16 cellular contexts compared by ENCODE assay signal in genomic region chr17:36532435-36532975, GRCh38. TPM values are rescaled to one million over a fixed set of nuclear protein-coding genes. Genes with fewer than 3 reads are reported as not detected.
DNase-seq lines count a peak whose midpoint lies in the region; ATAC-seq, FAIRE-seq and TF ChIP-seq lines count a peak whose summit lies in the region.
"Had no signal": no experiment of that assay in that cellular context is flagged by ENCODE, and none has a peak within 500 bp of the region (broad histone marks: within the 10 kb centered on the region; RNA-seq: fewer than 3 reads in every experiment).

No MANE protein-coding gene starts in this region.

- H3K4me1 ChIP-seq in keratinocyte (ENCODE audit: control insufficient read depth, extremely low read depth, insufficient read depth, low read length) (peaks cover 47% of the 10 kb centered on the region), tibial nerve (peaks cover 0 to 19% (median 8%) of the 10 kb centered on the region in 4 donors)

- peaks cover 17 to 37% of the 10 kb centered on the region in 2 experiments for H3K36me3 ChIP-seq in keratinocyte (ENCODE audit: control insufficient read depth in 2 of 2, extremely low read depth in 1 of 2, insufficient read depth in 2 of 2, low read length in 2 of 2)
- peaks cover 0 to 63% (median 4%) of the 10 kb centered on the region in 3 donors for H3K36me3 ChIP-seq in tibial nerve

- peak overlapping the region in 1 of 3 experiments; percentile 79 for H3K4me3 ChIP-seq in keratinocyte (ENCODE audit: control insufficient read depth in 2 of 3, extremely low read depth in 1 of 3, insufficient read depth in 2 of 3, low read depth in 1 of 3, low read length in 3 of 3)
- H3K4me3 ChIP-seq in tibial nerve, result no peak overlapping the region

- H3K27me3 Mint-ChIP-seq in Calu3 (ENCODE audit: unreplicated experiment), result no peaks in the 10 kb centered on the region
- no peaks in the 10 kb centered on the region for H3K27me3 Mint-ChIP-seq in activated T-helper 1 cell treated with anti-CD3 and anti-CD28 coated beads, Interleukin-12 subunit alpha, Interleukin-12 subunit beta, Interleukin-2, Interleukin-4 antibody, amounts not matched to agents 30 ng/mL and 10 ng/mL and 1 ng/mL, durations not matched to agents 14 hours and 24 hours and 36 hours (ENCODE audit: insufficient read depth)
- H3K27me3 Mint-ChIP-seq: activated B cell treated with CpG ODN at 0.5 μM for 24 hours; central memory CD8-positive, alpha-beta T cell had no signal

- peak overlapping the region; percentile 2 for H3K4me3 Mint-ChIP-seq in Calu3 (ENCODE audit: low read depth, unreplicated experiment)
- H3K4me3 Mint-ChIP-seq in activated T-helper 1 cell treated with anti-CD3 and anti-CD28 coated beads, Interleukin-12 subunit alpha, Interleukin-12 subunit beta, Interleukin-2, Interleukin-4 antibody, amounts not matched to agents 30 ng/mL and 10 ng/mL and 1 ng/mL, durations not matched to agents 14 hours and 24 hours and 36 hours, result peak overlapping the region; percentile 68

- H3K79me2 ChIP-seq in keratinocyte (ENCODE audit: control insufficient read depth, insufficient read depth, low read length), result peaks cover 28% of the 10 kb centered on the region

- no peak for TF ChIP-seq POLR2A in tibial nerve (IDR thresholded peaks at IDR 0.05)

- no peaks in the 10 kb centered on the region for H4K20me1 ChIP-seq in keratinocyte (ENCODE audit: control insufficient read depth, extremely low read depth, insufficient read depth, low read length)

- 93 to 94% methylated on average over 2 of the region's 2 CpGs for WGBS in tibial nerve, 2 donors

- ATAC-seq in HG03460 (IDR thresholded peaks at IDR 0.05; ENCODE audit: unreplicated experiment), result no peak
- ATAC-seq in GM19397 (IDR thresholded peaks at IDR 0.05; ENCODE audit: unreplicated experiment), result no peak
- no peak for ATAC-seq in GM18519 (IDR thresholded peaks at IDR 0.05; ENCODE audit: low FRiP score, unreplicated experiment)
- ATAC-seq: SK-N-SH treated with all-trans-retinoic acid at 6 μM for 48 hours had no signal

- H3K4me1 Mint-ChIP-seq in Calu3 (ENCODE audit: low read depth, unreplicated experiment), result peaks cover 23% of the 10 kb centered on the region
- H3K4me1 Mint-ChIP-seq in activated T-helper 1 cell treated with anti-CD3 and anti-CD28 coated beads, Interleukin-12 subunit alpha, Interleukin-12 subunit beta, Interleukin-2, Interleukin-4 antibody, amounts not matched to agents 30 ng/mL and 10 ng/mL and 1 ng/mL, durations not matched to agents 14 hours and 24 hours and 36 hours (ENCODE audit: low read depth), result peaks cover 41% of the 10 kb centered on the region

- H3K27ac Mint-ChIP-seq in Calu3 (ENCODE audit: unreplicated experiment), result peak overlapping the region; percentile 55
- peak overlapping the region; percentile 66 for H3K27ac Mint-ChIP-seq in activated T-helper 1 cell treated with anti-CD3 and anti-CD28 coated beads, Interleukin-12 subunit alpha, Interleukin-12 subunit beta, Interleukin-2, Interleukin-4 antibody, amounts not matched to agents 30 ng/mL and 10 ng/mL and 1 ng/mL, durations not matched to agents 14 hours and 24 hours and 36 hours
- H3K27ac Mint-ChIP-seq: activated B cell treated with CpG ODN at 0.5 μM for 24 hours had no signal

- intact Hi-C loops in Calu3 (cut with micrococcal nuclease; ENCODE audit: unreplicated experiment), result no loop called here
- intact Hi-C loops in activated T-helper 1 cell treated with anti-CD3 and anti-CD28 coated beads, Interleukin-12 subunit alpha, Interleukin-12 subunit beta, Interleukin-2, Interleukin-4 antibody, amounts not matched to agents 30 ng/mL and 10 ng/mL and 1 ng/mL, durations not matched to agents 14 hours and 24 hours and 36 hours (cut with micrococcal nuclease), result loop anchor here (10.0 kb wide), 1 partner anchor 412 kb away; the partner anchor contains the start of gene AATF

- peaks cover 8% of the 10 kb centered on the region for H3K9me1 ChIP-seq in keratinocyte (ENCODE audit: control insufficient read depth, extremely low read depth, insufficient read depth, low read length)

- peak overlapping the region; percentile 99 for H3K9ac ChIP-seq in keratinocyte (ENCODE audit: control insufficient read depth, extremely low read depth, insufficient read depth, low read length)

- no peak overlapping the region for H2AFZ ChIP-seq in keratinocyte (ENCODE audit: control insufficient read depth, low read length)

- H3K27ac ChIP-seq in C4-2B (peak overlapping the region; percentile 95; the same call in 1 of the 2 replicates), keratinocyte (ENCODE audit: control insufficient read depth, insufficient read depth, low read length) (peak overlapping the region; percentile 99), tibial nerve (no peak overlapping the region)

- no peak for FAIRE-seq in keratinocyte (lab: Jason Lieb, UNC)
- FAIRE-seq: kidney had no signal

- TF ChIP-seq CTCF in C4-2B (conservative IDR thresholded peaks at IDR 0.05) (no peak), Calu3 (IDR thresholded peaks at IDR 0.05; ENCODE audit: unreplicated experiment) (no peak), keratinocyte (optimal IDR thresholded peaks at IDR 0.05 in 1 of 3, IDR thresholded peaks at IDR 0.05 in 1 of 3, conservative IDR thresholded peaks at IDR 0.05 in 1 of 3; ENCODE audit: extremely low read depth in 1 of 3, insufficient read depth in 2 of 3, low read length in 3 of 3) (no peak), tibial nerve (IDR thresholded peaks at IDR 0.05) (no peak)

- dilution Hi-C loops in keratinocyte (cut with MboI; ENCODE audit: extremely low pct_ligation_motif_present, low sequenced_read_pairs), result no loop called here

- no peak for DNase-seq in Calu3
- no peak for DNase-seq in activated T-helper 1 cell treated with anti-CD3 and anti-CD28 coated beads, Interleukin-12 subunit alpha, Interleukin-12 subunit beta, Interleukin-2, Interleukin-4 antibody, amounts not matched to agents 30 ng/mL and 10 ng/mL and 1 ng/mL, durations not matched to agents 14 hours and 24 hours and 36 hours (ENCODE audit: low spot score)
- DNase-seq in keratinocyte (ENCODE audit: low read depth, low spot score), result no peak
- DNase-seq in tibial nerve (ENCODE audit: low spot score in 2 of 2), result no peak
- DNase-seq: activated B cell treated with CpG ODN at 0.5 μM for 24 hours; GDM1; GOT3; kidney; NCI-H1105 treated with DMSO at 0.1 percent for 48 hours; stimulated activated CD4-positive, alpha-beta T cell treated with anti-CD3 and anti-CD28 coated beads, Interleukin-2, amount 100 ng/mL, for 24 hours had no signal

- H3K9me3 Mint-ChIP-seq in Calu3 (ENCODE audit: low read depth, unreplicated experiment), result no peaks in the 10 kb centered on the region
- H3K9me3 Mint-ChIP-seq in activated T-helper 1 cell treated with anti-CD3 and anti-CD28 coated beads, Interleukin-12 subunit alpha, Interleukin-12 subunit beta, Interleukin-2, Interleukin-4 antibody, amounts not matched to agents 30 ng/mL and 10 ng/mL and 1 ng/mL, durations not matched to agents 14 hours and 24 hours and 36 hours, result no peaks in the 10 kb centered on the region
- H3K9me3 Mint-ChIP-seq: activated B cell treated with CpG ODN at 0.5 μM for 24 hours; central memory CD8-positive, alpha-beta T cell had no signal

- H3K9me3 ChIP-seq in keratinocyte (ENCODE audit: control insufficient read depth, low read depth, low read length) (no peaks in the 10 kb centered on the region), tibial nerve (no peaks in the 10 kb centered on the region)

- CTCF ChIA-PET in Calu3 (lab: Charles Lee), result interaction anchor here (0.7 kb wide), 1 partner anchor 13 kb away, joined by 6 read pairs; the partner anchor contains the start of gene GGNBP2

- no peak for TF ChIP-seq EP300 in tibial nerve (IDR thresholded peaks at IDR 0.05)

- no TSS peak for BruUV-seq in Calu3 (replicated peaks; lab: Mats Ljungman, UMichigan)

- H3K4me2 ChIP-seq in keratinocyte (ENCODE audit: control insufficient read depth, extremely low read depth, insufficient read depth, low read depth, low read length), result peak overlapping the region; percentile 82

- H3K27me3 ChIP-seq in keratinocyte (ENCODE audit: control insufficient read depth, extremely low read depth, insufficient read depth, low read length) (no peaks in the 10 kb centered on the region), tibial nerve (no peaks in the 10 kb centered on the region)

- peaks cover 90% of the 10 kb centered on the region for H3K36me3 Mint-ChIP-seq in Calu3 (ENCODE audit: insufficient read depth, unreplicated experiment)
- H3K36me3 Mint-ChIP-seq in activated T-helper 1 cell treated with anti-CD3 and anti-CD28 coated beads, Interleukin-12 subunit alpha, Interleukin-12 subunit beta, Interleukin-2, Interleukin-4 antibody, amounts not matched to agents 30 ng/mL and 10 ng/mL and 1 ng/mL, durations not matched to agents 14 hours and 24 hours and 36 hours (ENCODE audit: low read depth), result peaks cover 32% of the 10 kb centered on the region

RNA-seq across cellular contexts. Expression of gene MYO19, which starts 2.2 kb away (rescaled TPM):
- total RNA-seq in Calu3 (2022), result 155 and 156 TPM in 2 replicates
- 159 and 165 TPM in 2 replicates for total RNA-seq in activated T-helper 1 cell treated with anti-CD3 and anti-CD28 coated beads, Interleukin-12 subunit alpha, Interleukin-12 subunit beta, Interleukin-2, Interleukin-4 antibody, amounts not matched to agents 30 ng/mL and 10 ng/mL and 1 ng/mL, durations not matched to agents 14 hours and 24 hours and 36 hours
- 47.9 to 59.4 TPM (median 49.7 TPM) in 3 replicates for polyA plus RNA-seq in keratinocyte
- 20.4 TPM for polyA plus RNA-seq in keratinocyte (2011; ENCODE audit: low read depth)
- polyA plus RNA-seq in keratinocyte (2011; cell fraction: cytosol; rRNA removed), result 26.0 and 26.5 TPM in 2 replicates
- polyA plus RNA-seq in keratinocyte (2011; cell fraction: nucleus; rRNA removed), result 152 and 177 TPM in 2 replicates
- polyA plus RNA-seq in keratinocyte (2012; ENCODE audit: low replicate concordance), result 33.1 and 42.2 TPM in 2 replicates
- 72.2 to 162 TPM (median 93.9 TPM) in 3 replicates for polyA minus RNA-seq in keratinocyte
- 38.8 TPM for polyA minus RNA-seq in keratinocyte (2011; cell fraction: cytosol; rRNA and poly(A)+ RNA removed)
- 48.7 and 95.7 TPM in 2 replicates for polyA minus RNA-seq in keratinocyte (2011; cell fraction: nucleus; rRNA and poly(A)+ RNA removed)
- total RNA-seq in tibial nerve, result 100 to 1,000 TPM in 1 of 4 donors, 10 to 100 TPM in 3; 33.3 to 120 (median 69.8) TPM

RNA-seq across cellular contexts. Expression of gene PIGW, which starts 2.3 kb away (rescaled TPM):
- total RNA-seq in Calu3 (2022), result 71.1 and 78.9 TPM in 2 replicates
- 29.4 and 30.8 TPM in 2 replicates for total RNA-seq in activated T-helper 1 cell treated with anti-CD3 and anti-CD28 coated beads, Interleukin-12 subunit alpha, Interleukin-12 subunit beta, Interleukin-2, Interleukin-4 antibody, amounts not matched to agents 30 ng/mL and 10 ng/mL and 1 ng/mL, durations not matched to agents 14 hours and 24 hours and 36 hours
- polyA plus RNA-seq in keratinocyte, result 4.2 to 9.8 TPM (median 7.4 TPM) in 3 replicates
- polyA plus RNA-seq in keratinocyte (2011; ENCODE audit: low read depth), result 1.9 TPM
- 4.0 and 8.0 TPM in 2 replicates for polyA plus RNA-seq in keratinocyte (2011; cell fraction: cytosol; rRNA removed)
- polyA plus RNA-seq in keratinocyte (2011; cell fraction: nucleus; rRNA removed), result 6.3 and 8.3 TPM in 2 replicates
- polyA plus RNA-seq in keratinocyte (2012; ENCODE audit: low replicate concordance), result 8.0 and 8.4 TPM in 2 replicates
- polyA minus RNA-seq in keratinocyte, result 0.92 to 3.0 TPM (median 2.6 TPM) in 3 replicates
- 3.3 TPM for polyA minus RNA-seq in keratinocyte (2011; cell fraction: cytosol; rRNA and poly(A)+ RNA removed)
- polyA minus RNA-seq in keratinocyte (2011; cell fraction: nucleus; rRNA and poly(A)+ RNA removed), result 1.9 and 3.7 TPM in 2 replicates
- 1 to 10 TPM; 2.7 to 5.7 (median 3.4) TPM for total RNA-seq in tibial nerve

RNA-seq across cellular contexts. Expression of gene GGNBP2, which starts 12.2 kb away (rescaled TPM):
- total RNA-seq in Calu3 (2022) (266 and 274 TPM in 2 replicates), tibial nerve (100 to 1,000 TPM in 1 of 4 donors, 10 to 100 TPM in 3; 53.6 to 107 (median 79.4) TPM)
- total RNA-seq in activated T-helper 1 cell treated with anti-CD3 and anti-CD28 coated beads, Interleukin-12 subunit alpha, Interleukin-12 subunit beta, Interleukin-2, Interleukin-4 antibody, amounts not matched to agents 30 ng/mL and 10 ng/mL and 1 ng/mL, durations not matched to agents 14 hours and 24 hours and 36 hours, result 77.1 and 80.9 TPM in 2 replicates
- polyA plus RNA-seq in keratinocyte, result 73.0 to 95.5 TPM (median 84.9 TPM) in 3 replicates
- polyA plus RNA-seq in keratinocyte (2011; ENCODE audit: low read depth), result 120 TPM
- polyA plus RNA-seq in keratinocyte (2011; cell fraction: cytosol; rRNA removed), result 43.6 and 94.9 TPM in 2 replicates
- polyA plus RNA-seq in keratinocyte (2011; cell fraction: nucleus; rRNA removed), result 182 and 183 TPM in 2 replicates
- polyA plus RNA-seq in keratinocyte (2012; ENCODE audit: low replicate concordance), result 50.2 and 59.5 TPM in 2 replicates
- polyA minus RNA-seq in keratinocyte, result 73.4 to 90.5 TPM (median 86.5 TPM) in 3 replicates
- polyA minus RNA-seq in keratinocyte (2011; cell fraction: cytosol; rRNA and poly(A)+ RNA removed), result 26.1 TPM
- polyA minus RNA-seq in keratinocyte (2011; cell fraction: nucleus; rRNA and poly(A)+ RNA removed), result 40.0 and 92.5 TPM in 2 replicates

RNA-seq across cellular contexts. Expression of gene ZNHIT3, which starts 46.0 kb away (rescaled TPM):
- total RNA-seq in Calu3 (2022) (32.6 and 33.6 TPM in 2 replicates), tibial nerve (10 to 100 TPM; 21.0 to 31.5 (median 26.8) TPM)
- total RNA-seq in activated T-helper 1 cell treated with anti-CD3 and anti-CD28 coated beads, Interleukin-12 subunit alpha, Interleukin-12 subunit beta, Interleukin-2, Interleukin-4 antibody, amounts not matched to agents 30 ng/mL and 10 ng/mL and 1 ng/mL, durations not matched to agents 14 hours and 24 hours and 36 hours, result 46.2 and 50.5 TPM in 2 replicates
- polyA plus RNA-seq in keratinocyte, result 48.5 to 72.4 TPM (median 51.8 TPM) in 3 replicates
- 19.7 TPM for polyA plus RNA-seq in keratinocyte (2011; ENCODE audit: low read depth)
- polyA plus RNA-seq in keratinocyte (2011; cell fraction: cytosol; rRNA removed), result 39.8 and 57.1 TPM in 2 replicates
- 27.7 and 35.5 TPM in 2 replicates for polyA plus RNA-seq in keratinocyte (2011; cell fraction: nucleus; rRNA removed)
- polyA plus RNA-seq in keratinocyte (2012; ENCODE audit: low replicate concordance), result 36.8 and 48.5 TPM in 2 replicates
- 5.5 to 15.8 TPM (median 12.1 TPM) in 3 replicates for polyA minus RNA-seq in keratinocyte
- polyA minus RNA-seq in keratinocyte (2011; cell fraction: cytosol; rRNA and poly(A)+ RNA removed), result 8.2 TPM
- polyA minus RNA-seq in keratinocyte (2011; cell fraction: nucleus; rRNA and poly(A)+ RNA removed), result 4.0 and 7.4 TPM in 2 replicates

RNA-seq across cellular contexts. Expression of gene DHRS11, which starts 59.2 kb away (rescaled TPM):
- total RNA-seq in Calu3 (2022), result 53.3 and 63.3 TPM in 2 replicates
- 15.9 and 16.4 TPM in 2 replicates for total RNA-seq in activated T-helper 1 cell treated with anti-CD3 and anti-CD28 coated beads, Interleukin-12 subunit alpha, Interleukin-12 subunit beta, Interleukin-2, Interleukin-4 antibody, amounts not matched to agents 30 ng/mL and 10 ng/mL and 1 ng/mL, durations not matched to agents 14 hours and 24 hours and 36 hours
- polyA plus RNA-seq in keratinocyte, result 11.0 to 14.3 TPM (median 11.4 TPM) in 3 replicates
- 3.2 TPM for polyA plus RNA-seq in keratinocyte (2011; ENCODE audit: low read depth)
- polyA plus RNA-seq in keratinocyte (2011; cell fraction: cytosol; rRNA removed), result 12.4 and 13.7 TPM in 2 replicates
- polyA plus RNA-seq in keratinocyte (2011; cell fraction: nucleus; rRNA removed), result 23.6 and 25.8 TPM in 2 replicates
- 6.5 and 22.5 TPM in 2 replicates for polyA plus RNA-seq in keratinocyte (2012; ENCODE audit: low replicate concordance)
- 8.0 to 17.2 TPM (median 15.3 TPM) in 3 replicates for polyA minus RNA-seq in keratinocyte
- polyA minus RNA-seq in keratinocyte (2011; cell fraction: cytosol; rRNA and poly(A)+ RNA removed), result 12.7 TPM
- 4.2 and 5.5 TPM in 2 replicates for polyA minus RNA-seq in keratinocyte (2011; cell fraction: nucleus; rRNA and poly(A)+ RNA removed)
- total RNA-seq in tibial nerve, result 10 to 100 TPM in 1 of 4 donors, 1 to 10 TPM in 2, under 1 TPM in 1; 0.78 to 14.7 (median 6.9) TPM

Comparison
In these comparisons a context has a peak if more than half of its experiments do, and no peak if none do; other contexts are left out.
1. H3K27ac ChIP-seq: peak in C4-2B (single experiment) and keratinocyte (single experiment); none in tibial nerve (0 of 4).